Comparison of ENCODE assay signal across 1 cellular context in the genomic region with DNA sequence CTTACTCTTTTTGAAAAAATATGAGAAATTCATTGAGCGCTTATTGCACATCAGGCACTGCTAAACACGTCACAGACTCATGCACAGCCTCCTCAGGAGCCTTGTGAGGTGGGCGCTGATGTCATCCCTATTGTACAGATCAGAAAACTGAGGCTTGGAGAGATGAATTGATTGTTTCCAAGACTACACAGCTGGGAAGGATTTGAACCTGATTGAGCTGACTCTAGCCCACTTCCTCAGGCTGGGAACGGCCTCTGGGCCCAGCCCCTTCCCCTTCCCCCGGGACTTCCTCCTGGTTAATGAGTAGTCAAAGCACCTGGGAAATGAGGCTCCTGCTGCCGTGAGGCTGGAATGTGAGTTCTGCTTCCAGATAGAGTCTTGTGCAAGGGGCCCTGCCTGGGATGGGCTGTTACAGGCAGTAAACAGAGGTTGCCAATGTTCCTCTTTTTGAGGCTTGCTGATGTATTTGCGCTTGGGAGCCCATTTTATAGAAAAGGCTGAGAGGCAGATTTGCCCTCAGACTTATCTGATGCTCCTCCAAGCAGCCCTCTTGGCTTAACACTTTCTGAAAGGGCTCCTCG.
TF ChIP-seq lines count a peak whose summit lies in the region.

No MANE protein-coding gene starts in this region.

TF ChIP-seq in SK-N-SH, 30 proteins besides CTCF, POLR2A, EP300 and RAD21:
- no peak for TF ChIP-seq GATA2 (CRISPR knock-in tag; IDR thresholded peaks at IDR 0.05)
- no peak for TF ChIP-seq RXRA (IDR thresholded peaks at IDR 0.05; ENCODE audit: borderline replicate concordance, low read depth)
- TF ChIP-seq USF1 (IDR thresholded peaks at IDR 0.05; ENCODE audit: borderline replicate concordance, low read depth): no peak
- TF ChIP-seq FOXJ3 (CRISPR knock-in tag; IDR thresholded peaks at IDR 0.05): no peak
- TF ChIP-seq TEAD4 (IDR thresholded peaks at IDR 0.05; ENCODE audit: borderline replicate concordance, insufficient read depth): no peak
- no peak for TF ChIP-seq TAF1 (IDR thresholded peaks at IDR 0.05; ENCODE audit: borderline replicate concordance, low read depth, low read length)
- no peak for TF ChIP-seq GABPA (IDR thresholded peaks at IDR 0.05; ENCODE audit: low read depth)
- no peak for TF ChIP-seq POLR2AphosphoS5 (IDR thresholded peaks at IDR 0.05; ENCODE audit: low read depth, low read length)
- no peak for TF ChIP-seq SMC3 (IDR thresholded peaks at IDR 0.05; ENCODE audit: low read depth, low read length)
